Comparison of ENCODE assay signal across 8 cellular contexts in the genomic region with DNA sequence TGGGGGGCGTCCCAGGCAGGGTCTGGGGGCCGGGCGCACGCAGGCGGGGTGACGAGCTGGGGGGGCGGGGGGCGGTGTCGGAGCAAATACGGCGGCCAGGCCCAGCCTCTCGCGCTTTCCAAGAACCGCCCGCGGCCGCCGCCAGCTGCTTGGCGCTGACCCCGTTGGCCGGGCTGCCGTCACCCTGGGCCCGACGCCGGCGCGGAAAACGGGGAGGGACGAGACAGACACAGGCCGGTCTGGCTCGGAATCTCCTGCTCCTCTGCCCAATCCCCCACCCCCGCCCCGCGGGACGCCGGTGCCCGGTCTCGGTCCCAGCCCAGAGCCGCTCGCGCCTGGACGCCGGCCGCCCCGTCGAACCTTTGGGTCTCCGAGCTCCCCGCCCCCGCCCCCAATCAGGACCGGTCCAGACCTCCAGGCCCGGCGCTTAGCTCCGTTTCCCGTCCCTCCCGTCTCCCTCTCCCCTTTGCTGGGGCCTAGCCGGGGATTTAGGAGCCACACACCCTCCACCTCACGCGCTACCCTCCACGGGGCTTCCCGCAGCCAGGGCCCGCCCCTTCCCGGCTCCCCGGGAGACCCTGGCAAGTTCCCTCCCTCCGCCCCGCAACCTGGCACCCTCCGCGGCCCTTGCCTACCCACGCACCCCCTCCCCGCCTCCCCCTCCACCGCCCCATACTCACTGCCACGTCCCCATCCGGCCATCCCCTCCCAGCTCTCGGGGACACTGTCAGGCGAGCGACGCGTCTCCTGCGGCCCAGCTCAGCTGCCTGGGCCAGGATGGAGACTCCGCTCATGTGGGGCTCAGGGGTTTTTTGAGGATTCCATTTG. TPM values are rescaled to one million over a fixed set of nuclear protein-coding genes. Genes with fewer than 3 reads are reported as not detected.
A peak's percentile ranks its signal among the peaks of the same experiment; 100 is the strongest.
DNase-seq lines count a peak whose midpoint lies in the region; ATAC-seq and TF ChIP-seq lines count a peak whose summit lies in the region.

No MANE protein-coding gene starts in this region.

- ATAC-seq in GM21723 (IDR thresholded peaks at IDR 0.05; ENCODE audit: unreplicated experiment) (no peak), HG03039 (IDR thresholded peaks at IDR 0.05; ENCODE audit: unreplicated experiment) (no peak)

- no peaks in the 10 kb centered on the region for H3K36me3 ChIP-seq in CD8-positive, alpha-beta memory T cell (ENCODE audit: insufficient read depth, low read length)
- H3K36me3 ChIP-seq in WERI-Rb-1: no peaks in the 10 kb centered on the region

- H3K4me1 Mint-ChIP-seq in CD8-positive, alpha-beta memory T cell: peaks cover 4 to 10% (median 8%) of the 10 kb centered on the region in 3 donors
- H3K4me1 Mint-ChIP-seq in nephron: no peaks in the 10 kb centered on the region

- peak overlapping the region in 7 of 8 donors; percentile 43 to 91 (median 84) for H3K27ac Mint-ChIP-seq in CD8-positive, alpha-beta memory T cell
- H3K27ac Mint-ChIP-seq in nephron: no peak overlapping the region

- no peaks in the 10 kb centered on the region for H3K27me3 ChIP-seq in CD8-positive, alpha-beta memory T cell (ENCODE audit: insufficient read depth, low read length, poor library complexity, severe bottlenecking)
- H3K27me3 ChIP-seq in WERI-Rb-1 (ENCODE audit: insufficient read depth, low read depth, severe bottlenecking): no peaks in the 10 kb centered on the region

- DNase-seq in CD8-positive, alpha-beta memory T cell: peak; percentile 27 to 74 (median 44)
- DNase-seq in RPMI8226: peak; percentile 52
- peak; percentile 29 for DNase-seq in fibroblast of pulmonary artery (ENCODE audit: low read depth)
- no peak for DNase-seq in WERI-Rb-1
- no peak for DNase-seq in SKM-1 (lab: John Stamatoyannopoulos, UW; ENCODE audit: unreplicated experiment)

- TF ChIP-seq CTCF in fibroblast of pulmonary artery (IDR thresholded peaks at IDR 0.05; ENCODE audit: low read length, missing control alignments) (no peak), nephron (IDR thresholded peaks at IDR 0.05; ENCODE audit: unreplicated experiment in 3 of 3) (no peak), WERI-Rb-1 (IDR thresholded peaks at IDR 0.05; ENCODE audit: low read depth, low read length) (no peak)

- peaks cover 0 to 2% (median 0%) of the 10 kb centered on the region in 3 donors for H3K36me3 Mint-ChIP-seq in CD8-positive, alpha-beta memory T cell
- H3K36me3 Mint-ChIP-seq in nephron (ENCODE audit: low read depth): no peaks in the 10 kb centered on the region

- H3K4me3 Mint-ChIP-seq in CD8-positive, alpha-beta memory T cell: peak overlapping the region; percentile 58 to 89 (median 80)
- peak overlapping the region; percentile 75 to 78 (median 78) for H3K4me3 Mint-ChIP-seq in nephron

- H3K9me3 ChIP-seq in CD8-positive, alpha-beta memory T cell (ENCODE audit: low read length): no peaks in the 10 kb centered on the region
- H3K9me3 ChIP-seq in WERI-Rb-1 (ENCODE audit: severe bottlenecking): no peaks in the 10 kb centered on the region

- peaks cover 5% of the 10 kb centered on the region for H3K4me1 ChIP-seq in CD8-positive, alpha-beta memory T cell (ENCODE audit: insufficient read depth, low read length)

- peak overlapping the region; percentile 26 for H3K4me3 ChIP-seq in CD8-positive, alpha-beta memory T cell (ENCODE audit: low read length)
- H3K4me3 ChIP-seq in fibroblast of pulmonary artery (replicated peaks; ENCODE audit: low read depth, low read length) (no peak overlapping the region), WERI-Rb-1 (ENCODE audit: low read depth, low read length) (no peak overlapping the region)

- H3K27me3 Mint-ChIP-seq in CD8-positive, alpha-beta memory T cell: peaks cover 0 to 2% of the 10 kb centered on the region in 2 donors
- no peaks in the 10 kb centered on the region for H3K27me3 Mint-ChIP-seq in nephron (ENCODE audit: low read depth)

- CTCF ChIA-PET in CD8-positive, alpha-beta memory T cell (lab: Charles Lee): interaction anchor here (0.8 to 3.9 kb wide), 4 partner anchors 17 to 277 kb away, joined by 3 to 29 read pairs (median 8); partner anchors contain the start of gene MIB2

- H3K9me3 Mint-ChIP-seq in CD8-positive, alpha-beta memory T cell: peaks cover 0 to 2% (median 0%) of the 10 kb centered on the region in 5 donors
- H3K9me3 Mint-ChIP-seq in nephron: no peaks in the 10 kb centered on the region

- peak overlapping the region; percentile 24 for H3K27ac ChIP-seq in CD8-positive, alpha-beta memory T cell (ENCODE audit: low read depth, low read length)
- H3K27ac ChIP-seq in WERI-Rb-1: no peak overlapping the region

- POLR2A ChIA-PET in CD8-positive, alpha-beta memory T cell (lab: Charles Lee): interaction anchor here (0.5 to 3.7 kb wide), 6 partner anchors 16 to 266 kb away, joined by 3 to 101 read pairs (median 6); partner anchors contain the start of genes AURKAIP1, CCNL2 and MIB2

RNA-seq across cellular contexts. Expression of gene MMP23B, which starts 0.8 kb away (rescaled TPM):
- total RNA-seq in CD8-positive, alpha-beta memory T cell: 1 to 10 TPM; 2.1 to 2.9 TPM
- polyA plus RNA-seq in CD8-positive, alpha-beta memory T cell: 3.4 TPM

RNA-seq across cellular contexts. Expression of gene MIB2, which starts 15.9 kb away (rescaled TPM):
- 10 to 100 TPM; 45.7 to 46.6 TPM for total RNA-seq in CD8-positive, alpha-beta memory T cell
- 40.4 TPM for polyA plus RNA-seq in CD8-positive, alpha-beta memory T cell

RNA-seq across cellular contexts. Expression of gene CDK11B, which starts 27.6 kb away (rescaled TPM):
- total RNA-seq in CD8-positive, alpha-beta memory T cell: 10 to 100 TPM; 42.2 to 45.6 TPM
- 18.3 TPM for polyA plus RNA-seq in CD8-positive, alpha-beta memory T cell

RNA-seq across cellular contexts. Expression of gene FNDC10, which starts 31.2 kb away (rescaled TPM):
- 1 to 10 TPM; 2.9 to 3.1 TPM for total RNA-seq in CD8-positive, alpha-beta memory T cell
- polyA plus RNA-seq in CD8-positive, alpha-beta memory T cell: 1.1 TPM

RNA-seq across cellular contexts. Expression of gene SSU72, which starts 56.5 kb away (rescaled TPM):
- 100 to 1,000 TPM; 123 to 128 TPM for total RNA-seq in CD8-positive, alpha-beta memory T cell
- polyA plus RNA-seq in CD8-positive, alpha-beta memory T cell: 231 TPM

Comparison
In these comparisons a context has a peak if more than half of its experiments do, and no peak if none do; other contexts are left out.
1. DNase-seq: peak in CD8-positive, alpha-beta memory T cell (5 of 5), RPMI8226 (single experiment) and fibroblast of pulmonary artery (single experiment); none in WERI-Rb-1 (single experiment) and SKM-1 (single experiment).
2. H3K27ac Mint-ChIP-seq: peak in CD8-positive, alpha-beta memory T cell (7 of 8); none in nephron (0 of 3).